In the genomic region with DNA sequence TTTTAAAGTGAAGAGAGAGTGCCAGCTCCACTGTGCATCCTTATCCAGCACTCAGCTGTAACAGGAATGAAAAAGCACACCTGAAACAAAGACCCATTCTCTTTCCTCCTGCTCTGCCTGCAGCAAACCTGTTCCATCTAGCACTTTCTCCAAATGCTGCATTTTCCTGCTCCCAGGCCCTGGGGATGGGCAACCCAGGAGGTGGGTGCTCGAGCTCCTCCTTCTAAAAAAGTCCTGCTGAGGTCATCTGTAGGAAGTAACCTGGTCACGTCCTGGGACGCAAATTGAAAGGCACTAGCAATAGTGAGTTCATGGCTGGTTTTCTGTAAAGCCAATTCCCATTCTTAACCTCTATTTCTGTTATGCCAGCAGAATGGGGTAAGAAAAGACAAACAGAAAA, we compare ENCODE assay signal across 9 cellular contexts.
DNase-seq lines count a peak whose midpoint lies in the region; ATAC-seq and TF ChIP-seq lines count a peak whose summit lies in the region.
"Had no signal": no experiment of that assay in that cellular context is flagged by ENCODE, and none has a peak within 500 bp of the region (broad histone marks: within the 10 kb centered on the region; RNA-seq: fewer than 3 reads in every experiment).

No MANE protein-coding gene starts in this region.

- peak overlapping the region; percentile 73 for H3K27ac Mint-ChIP-seq in stimulated activated naive CD8-positive, alpha-beta T cell treated with anti-CD3 and anti-CD28 coated beads, Interleukin-15, Interleukin-2, amounts not matched to agents 100 ng/mL and 50 ng/mL, for 24 hours
- H3K27ac Mint-ChIP-seq in endodermal cell: peak overlapping the region; percentile 22

- H3K4me1 ChIP-seq in endodermal cell (ENCODE audit: control insufficient read depth, insufficient read depth, low read length) (peaks cover 21% of the 10 kb centered on the region), neutrophil (ENCODE audit: control insufficient read depth in 1 of 2, insufficient read depth in 1 of 2, low read depth in 1 of 2, low read length in 1 of 2) (peaks cover 20 to 23% of the 10 kb centered on the region in 2 experiments), vagina (peaks cover 39% of the 10 kb centered on the region)

- H3K4me3 Mint-ChIP-seq in stimulated activated naive CD8-positive, alpha-beta T cell treated with anti-CD3 and anti-CD28 coated beads, Interleukin-15, Interleukin-2, amounts not matched to agents 100 ng/mL and 50 ng/mL, for 24 hours: peak overlapping the region; percentile 6
- no peak overlapping the region for H3K4me3 Mint-ChIP-seq in endodermal cell

- H3K4me3 ChIP-seq in endodermal cell (ENCODE audit: low read length): no peak overlapping the region
- H3K4me3 ChIP-seq in neutrophil (ENCODE audit: low read depth in 1 of 2, low read length in 1 of 2): no peak overlapping the region
- no peak overlapping the region for H3K4me3 ChIP-seq in vagina

- no peak for ATAC-seq in stimulated activated naive CD8-positive, alpha-beta T cell treated with anti-CD3 and anti-CD28 coated beads, Interleukin-15, Interleukin-2, amounts not matched to agents 100 U/mL and 50 U/mL, for 24 hours
- no peak for ATAC-seq in GM21825 (IDR thresholded peaks at IDR 0.05; ENCODE audit: unreplicated experiment)
- ATAC-seq in GM19351 (IDR thresholded peaks at IDR 0.05; ENCODE audit: unreplicated experiment): no peak

- H3K9me3 ChIP-seq in endodermal cell (ENCODE audit: control insufficient read depth, low read length): no peaks in the 10 kb centered on the region
- H3K9me3 ChIP-seq in neutrophil: no peaks in the 10 kb centered on the region
- no peaks in the 10 kb centered on the region for H3K9me3 ChIP-seq in vagina

- peaks cover 29% of the 10 kb centered on the region for H3K36me3 Mint-ChIP-seq in stimulated activated naive CD8-positive, alpha-beta T cell treated with anti-CD3 and anti-CD28 coated beads, Interleukin-15, Interleukin-2, amounts not matched to agents 100 ng/mL and 50 ng/mL, for 24 hours (ENCODE audit: low read depth)
- peaks cover 4% of the 10 kb centered on the region for H3K36me3 Mint-ChIP-seq in endodermal cell (ENCODE audit: low read depth)

- H3K36me3 ChIP-seq in endodermal cell (ENCODE audit: control insufficient read depth, insufficient read depth, low read length) (no peaks in the 10 kb centered on the region), neutrophil (no peaks in the 10 kb centered on the region), vagina (no peaks in the 10 kb centered on the region)

- no peak for TF ChIP-seq POLR2A in vagina (IDR thresholded peaks at IDR 0.05)

- TF ChIP-seq CTCF in endodermal cell (conservative IDR thresholded peaks at IDR 0.05): no peak
- TF ChIP-seq CTCF in neutrophil (IDR thresholded peaks at IDR 0.05): no peak
- no peak for TF ChIP-seq CTCF in vagina (IDR thresholded peaks at IDR 0.05)

- no peak for DNase-seq in stimulated activated naive CD8-positive, alpha-beta T cell treated with anti-CD3 and anti-CD28 coated beads, Interleukin-15, Interleukin-2, amounts not matched to agents 100 U/mL and 50 U/mL, for 24 hours
- DNase-seq in endodermal cell: no peak
- DNase-seq in vagina (ENCODE audit: extremely low spot score in 2 of 2): no peak
- no peak for DNase-seq in stimulated activated naive CD4-positive, alpha-beta T cell (lab: John Stamatoyannopoulos, UW)
- DNase-seq: NCI-H524 had no signal

- H3K27me3 Mint-ChIP-seq in stimulated activated naive CD8-positive, alpha-beta T cell treated with anti-CD3 and anti-CD28 coated beads, Interleukin-15, Interleukin-2, amounts not matched to agents 100 ng/mL and 50 ng/mL, for 24 hours: no peaks in the 10 kb centered on the region
- no peaks in the 10 kb centered on the region for H3K27me3 Mint-ChIP-seq in endodermal cell (ENCODE audit: insufficient read depth)

- H3K27me3 ChIP-seq in endodermal cell (ENCODE audit: control insufficient read depth, insufficient read depth, low read length, poor library complexity, severe bottlenecking): no peaks in the 10 kb centered on the region
- H3K27me3 ChIP-seq in neutrophil: no peaks in the 10 kb centered on the region
- no peaks in the 10 kb centered on the region for H3K27me3 ChIP-seq in vagina

- WGBS in endodermal cell (ENCODE audit: insufficient coverage in 1 of 2, insufficient read length in 1 of 2), 2 experiments: 86 to 90% methylated on average over 3 of the region's 3 CpGs

- H3K4me1 Mint-ChIP-seq in stimulated activated naive CD8-positive, alpha-beta T cell treated with anti-CD3 and anti-CD28 coated beads, Interleukin-15, Interleukin-2, amounts not matched to agents 100 ng/mL and 50 ng/mL, for 24 hours (ENCODE audit: low read depth): peaks cover 78% of the 10 kb centered on the region
- peaks cover 53% of the 10 kb centered on the region for H3K4me1 Mint-ChIP-seq in endodermal cell

- intact Hi-C loops in vagina (cut with DNase I): no loop called here

- H3K9me3 Mint-ChIP-seq in stimulated activated naive CD8-positive, alpha-beta T cell treated with anti-CD3 and anti-CD28 coated beads, Interleukin-15, Interleukin-2, amounts not matched to agents 100 ng/mL and 50 ng/mL, for 24 hours: no peaks in the 10 kb centered on the region
- no peaks in the 10 kb centered on the region for H3K9me3 Mint-ChIP-seq in endodermal cell

- H3K9ac ChIP-seq in endodermal cell (ENCODE audit: extremely low read depth, low read length, poor library complexity, severe bottlenecking): no peak overlapping the region

- no peak overlapping the region for H3K27ac ChIP-seq in endodermal cell (ENCODE audit: low read depth, low read length)
- H3K27ac ChIP-seq in neutrophil: peak overlapping the region; percentile 11
- peak overlapping the region; percentile 50 for H3K27ac ChIP-seq in vagina
